In genomic region chr11:75485742-75486141, GRCh38 we compare ENCODE assay signal across 28 cellular contexts. TPM values are rescaled to one million over a fixed set of nuclear protein-coding genes. Genes with fewer than 3 reads are reported as not detected.
DNase-seq lines count a peak whose midpoint lies in the region; ATAC-seq, FAIRE-seq and TF ChIP-seq lines count a peak whose summit lies in the region.
"Had no signal": no experiment of that assay in that cellular context is flagged by ENCODE, and none has a peak within 500 bp of the region (broad histone marks: within the 10 kb centered on the region; RNA-seq: fewer than 3 reads in every experiment).

No MANE protein-coding gene starts in this region.

- no peak for TF ChIP-seq RAD21 in HepG2 (CRISPR knock-in tag; IDR thresholded peaks at IDR 0.05)

- H2BK120ac ChIP-seq in mesenchymal stem cell (ENCODE audit: low read depth, low read length): no peak overlapping the region

- H2BK5ac ChIP-seq in mesenchymal stem cell (ENCODE audit: low read depth, low read length, poor library complexity, severe bottlenecking): no peak overlapping the region

- no TSS peak for BruUV-seq in HepG2 (replicated peaks; lab: Mats Ljungman, UMichigan)

- 80% methylated on average over 1 of the region's 4 CpGs for WGBS in HepG2 (ENCODE audit: low lambda C conversion rate)
- WGBS in right lobe of liver (ENCODE audit: insufficient coverage, low coverage, low lambda C conversion rate, missing lambda C conversion rate): no CpG with 5 or more reads among the region's 4 CpGs
- WGBS in mesenchymal stem cell: 95% methylated on average over 4 of the region's 4 CpGs

- no peak overlapping the region for H3K9ac ChIP-seq in HepG2 (ENCODE audit: insufficient read depth, low read depth, low read length)
- H3K9ac ChIP-seq in mesenchymal stem cell (ENCODE audit: low read length): no peak overlapping the region
- H3K9ac ChIP-seq: BLaER1 had no signal

- H2AK5ac ChIP-seq in mesenchymal stem cell (ENCODE audit: low read length, severe bottlenecking): no peak overlapping the region

- H3K4ac ChIP-seq in mesenchymal stem cell (ENCODE audit: low read depth in 1 of 2, low read length in 2 of 2): no peak overlapping the region

- no peak overlapping the region for H4K91ac ChIP-seq in mesenchymal stem cell (ENCODE audit: low read length)

- no peak for FAIRE-seq in HepG2 (lab: Jason Lieb, UNC)
- FAIRE-seq: A549, GM12878, GM12892, GM18507 had no signal

- no peak overlapping the region for H3K14ac ChIP-seq in mesenchymal stem cell (ENCODE audit: low read length in 2 of 2)

- H3K4me1 ChIP-seq in HepG2 (ENCODE audit: insufficient read depth, low read length) (peaks cover 37% of the 10 kb centered on the region), right lobe of liver (peaks cover 0 to 7% (median 3%) of the 10 kb centered on the region in 4 donors), mesenchymal stem cell (ENCODE audit: control insufficient read depth, insufficient read depth, low read depth, low read length) (peaks cover 8% of the 10 kb centered on the region), osteoblast (ENCODE audit: insufficient read depth, low read length) (peaks cover 4% of the 10 kb centered on the region)

- H3K4me3 ChIP-seq in HepG2 (replicated peaks in 1 of 3; ENCODE audit: insufficient read depth in 1 of 3, low read depth in 2 of 3, low read length in 3 of 3): no peak overlapping the region
- H3K4me3 ChIP-seq in right lobe of liver: no peak overlapping the region
- H3K4me3 ChIP-seq in mesenchymal stem cell (ENCODE audit: insufficient read depth in 1 of 2, low read depth in 1 of 2, low read length in 2 of 2): no peak overlapping the region
- H3K4me3 ChIP-seq in osteoblast (ENCODE audit: insufficient read depth, low read length): no peak overlapping the region
- H3K4me3 ChIP-seq: A549, BLaER1, GM12878 had no signal

- POLR2A ChIA-PET in HepG2 (lab: Yijun Ruan, JAX): no interaction called here

- CTCF ChIA-PET in HepG2 (lab: Yijun Ruan, JAX; ENCODE audit: low intra/inter-chr PET ratio, low total read pairs): no interaction called here

- no peak overlapping the region for H4K8ac ChIP-seq in mesenchymal stem cell (ENCODE audit: low read length)

- ATAC-seq in HepG2 (no peak), right lobe of liver (no peak)
- ATAC-seq: A549, GM12878 had no signal

- in situ Hi-C loops in HepG2 (cut with HindIII; ENCODE audit: extremely low pct_ligation_motif_present, low pct_unique_long_range_greater_than_20kb): no loop called here

- TF ChIP-seq POLR2A in HepG2 (IDR thresholded peaks at IDR 0.05; ENCODE audit: insufficient read depth in 1 of 2, low read depth in 2 of 2, low read length in 2 of 2) (no peak), right lobe of liver (IDR thresholded peaks at IDR 0.05) (no peak)

- no peak overlapping the region for H3K4me2 ChIP-seq in HepG2 (ENCODE audit: low read depth, low read length)
- H3K4me2 ChIP-seq in mesenchymal stem cell (ENCODE audit: low read length, poor library complexity, severe bottlenecking): no peak overlapping the region
- H3K4me2 ChIP-seq in osteoblast (ENCODE audit: insufficient read depth, low read length): no peak overlapping the region
- H3K4me2 ChIP-seq: A549, BLaER1 had no signal

- H3K27me3 ChIP-seq in HepG2 (ENCODE audit: control insufficient read depth in 1 of 2, insufficient read depth in 2 of 2, low read length in 2 of 2): no peaks in the 10 kb centered on the region
- H3K27me3 ChIP-seq in right lobe of liver: no peaks in the 10 kb centered on the region
- H3K27me3 ChIP-seq in mesenchymal stem cell (ENCODE audit: control insufficient read depth in 1 of 2, insufficient read depth in 1 of 2, low read length in 2 of 2): peaks cover 0 to 4% of the 10 kb centered on the region in 2 experiments
- no peaks in the 10 kb centered on the region for H3K27me3 ChIP-seq in osteoblast (ENCODE audit: insufficient read depth, low read length)
- H3K27me3 ChIP-seq: BE2C, BLaER1 had no signal

- H3K9me3 ChIP-seq in HepG2 (ENCODE audit: low read length): no peaks in the 10 kb centered on the region
- H3K9me3 ChIP-seq in right lobe of liver: no peaks in the 10 kb centered on the region
- H3K9me3 ChIP-seq in mesenchymal stem cell (ENCODE audit: control insufficient read depth, low read length): no peaks in the 10 kb centered on the region
- no peaks in the 10 kb centered on the region for H3K9me3 ChIP-seq in osteoblast (ENCODE audit: low read depth, low read length)
- H3K9me3 ChIP-seq: A549, BE2C, BLaER1 had no signal

- TF ChIP-seq CTCF in HepG2 (CRISPR knock-in tag; IDR thresholded peaks at IDR 0.05) (no peak), right lobe of liver (IDR thresholded peaks at IDR 0.05) (no peak), osteoblast (IDR thresholded peaks at IDR 0.05; ENCODE audit: extremely low read depth, low read depth, low read length) (no peak)

- intact Hi-C loops in HepG2 (cut with micrococcal nuclease; ENCODE audit: unreplicated experiment): no loop called here
- intact Hi-C loops in right lobe of liver (cut with DNase I): no loop called here

- TF ChIP-seq EP300 in HepG2 (IDR thresholded peaks at IDR 0.05; ENCODE audit: low read depth in 2 of 2, low read length in 2 of 2): no peak
- TF ChIP-seq EP300 in HepG2 (CRISPR knock-in tag; IDR thresholded peaks at IDR 0.05; ENCODE audit: borderline replicate concordance): no peak

- peak overlapping the region; percentile 56 for H2BK15ac ChIP-seq in mesenchymal stem cell (ENCODE audit: low read depth, poor library complexity, severe bottlenecking)

- DNase-seq in HepG2 (ENCODE audit: low spot score) (no peak), right lobe of liver (no peak), mesenchymal stem cell (no peak), osteoblast (ENCODE audit: insufficient read length, low spot score, missing footprints) (peak; percentile 61), hippocampal formation (lab: John Stamatoyannopoulos, UW) (no peak), globus pallidus (ENCODE audit: low spot score) (no peak), AG08395 (ENCODE audit: low spot score) (no peak)
- DNase-seq: BE2C; C1 segment of cervical spinal cord; CD4-positive, alpha-beta memory T cell; CD4-positive, CD25-positive, alpha-beta regulatory T cell; CD8-positive, alpha-beta memory T cell; COR-L47; DMS 273 treated with DMSO at 0.1 percent for 48 hours; DMS153; DMS53; DMS79; DND-41; EL; GDM1 had no signal

- no peak overlapping the region for H3K23ac ChIP-seq in mesenchymal stem cell (ENCODE audit: low read length in 2 of 2)

- H4K20me1 ChIP-seq in HepG2 (ENCODE audit: insufficient read depth, low read length) (peaks cover 19% of the 10 kb centered on the region; the same call in 1 of the 2 replicates), osteoblast (ENCODE audit: insufficient read depth, low read length) (peaks cover 7% of the 10 kb centered on the region)
- H4K20me1 ChIP-seq: BLaER1 had no signal

- H3K27ac ChIP-seq in HepG2 (ENCODE audit: extremely low read length, insufficient read depth, low read length) (no peak overlapping the region), right lobe of liver (no peak overlapping the region), mesenchymal stem cell (ENCODE audit: low read length, poor library complexity, severe bottlenecking) (no peak overlapping the region), osteoblast (ENCODE audit: low read depth, low read length) (no peak overlapping the region)
- H3K27ac ChIP-seq: 22Rv1, A549, BLaER1 had no signal

- peaks cover 14 to 44% of the 10 kb centered on the region in 2 experiments for H3K36me3 ChIP-seq in HepG2 (replicated peaks in 1 of 2; ENCODE audit: control insufficient read depth in 1 of 2, insufficient read depth in 2 of 2, low read length in 2 of 2)
- H3K36me3 ChIP-seq in right lobe of liver: no peaks in the 10 kb centered on the region
- no peaks in the 10 kb centered on the region for H3K36me3 ChIP-seq in mesenchymal stem cell (ENCODE audit: control insufficient read depth in 1 of 2, insufficient read depth in 2 of 2, low read depth in 1 of 2, low read length in 2 of 2)
- H3K36me3 ChIP-seq in osteoblast (ENCODE audit: insufficient read depth, low read length): no peaks in the 10 kb centered on the region
- H3K36me3 ChIP-seq: BE2C, BLaER1 had no signal

- H3K18ac ChIP-seq in mesenchymal stem cell (ENCODE audit: low read depth in 1 of 2, low read length in 2 of 2): no peak overlapping the region

- H2AFZ ChIP-seq in HepG2 (ENCODE audit: low read length) (no peak overlapping the region), mesenchymal stem cell (ENCODE audit: low read depth, low read length) (no peak overlapping the region), osteoblast (ENCODE audit: low read length) (no peak overlapping the region)

- no peak overlapping the region for H2BK12ac ChIP-seq in mesenchymal stem cell (ENCODE audit: low read length in 2 of 2)

- no peaks in the 10 kb centered on the region for H3K79me1 ChIP-seq in mesenchymal stem cell (replicated peaks; ENCODE audit: low read length, poor library complexity, severe bottlenecking)

- H3K79me2 ChIP-seq in HepG2 (ENCODE audit: insufficient read depth, low read length) (no peaks in the 10 kb centered on the region), osteoblast (ENCODE audit: insufficient read depth, low read length) (no peaks in the 10 kb centered on the region)

RNA-seq across cellular contexts. Expression of gene GDPD5, which starts 40.0 kb away (rescaled TPM):
- total RNA-seq in HepG2 (2016; rRNA removed; fragmentation: Illumina TruSeq; extraction: Trizol) (35.8 and 67.5 TPM in 2 replicates), right lobe of liver (10 to 100 TPM in 1 of 6 experiments, 1 to 10 TPM in 5; 2.0 to 10.7 (median 4.1) TPM), osteoblast (13.4 and 14.1 TPM in 2 replicates)
- 24.1 and 26.9 TPM in 2 replicates for total RNA-seq in HepG2 (2016; cell fraction: cytosol; rRNA removed; fragmentation: Illumina TruSeq; extraction: Trizol; ENCODE audit: low read depth)
- 31.0 and 63.9 TPM in 2 replicates for total RNA-seq in HepG2 (2016; cell fraction: insoluble cytoplasmic fraction; rRNA removed; fragmentation: Illumina TruSeq; extraction: Trizol)
- 48.4 and 52.8 TPM in 2 replicates for total RNA-seq in HepG2 (2016; cell fraction: membrane; rRNA removed; fragmentation: Illumina TruSeq; extraction: Trizol)
- 82.9 and 86.5 TPM in 2 replicates for total RNA-seq in HepG2 (2016; cell fraction: nucleus; rRNA removed; fragmentation: Illumina TruSeq; extraction: Trizol)
- 55.0 and 55.2 TPM in 2 replicates for polyA plus RNA-seq in HepG2 (2011; rRNA removed)
- 19.4 and 33.8 TPM in 2 replicates for polyA plus RNA-seq in HepG2 (2011; cell fraction: cytosol; rRNA removed)
- polyA plus RNA-seq in HepG2 (2011; cell fraction: nucleus; rRNA removed): 229 and 337 TPM in 2 replicates
- 36.3 and 37.7 TPM in 2 replicates for polyA plus RNA-seq in HepG2 (2012)
- polyA plus RNA-seq in HepG2 (2016; cell fraction: cytosol; fragmentation: Illumina TruSeq; extraction: Trizol; ENCODE audit: low read depth): 14.1 and 14.2 TPM in 2 replicates
- polyA plus RNA-seq in HepG2 (2016; cell fraction: insoluble cytoplasmic fraction; fragmentation: Illumina TruSeq; extraction: Trizol; ENCODE audit: low read depth): 33.8 and 39.1 TPM in 2 replicates
- 33.4 and 35.7 TPM in 2 replicates for polyA plus RNA-seq in HepG2 (2016; cell fraction: membrane; fragmentation: Illumina TruSeq; extraction: Trizol; ENCODE audit: low read depth)
- polyA plus RNA-seq in HepG2 (2016; cell fraction: nucleus; fragmentation: Illumina TruSeq; extraction: Trizol; ENCODE audit: insufficient read depth, low read depth): 217 and 242 TPM in 2 replicates
- 39.6 and 88.9 TPM in 2 replicates for polyA minus RNA-seq in HepG2 (2011; rRNA and poly(A)+ RNA removed; ENCODE audit: low replicate concordance)
- 23.0 and 24.3 TPM in 2 replicates for polyA minus RNA-seq in HepG2 (2011; cell fraction: cytosol; rRNA and poly(A)+ RNA removed)
- polyA minus RNA-seq in HepG2 (2011; cell fraction: nucleus; rRNA and poly(A)+ RNA removed): 51.5 and 67.3 TPM in 2 replicates
- polyA plus RNA-seq in mesenchymal stem cell (2013, experiment 1 of 2): 1.8 TPM
- 1.4 TPM for polyA plus RNA-seq in mesenchymal stem cell (2013, experiment 2 of 2)

RNA-seq across cellular contexts. Expression of gene KLHL35, which starts 52.7 kb away (rescaled TPM):
- not detected in 2 replicates for total RNA-seq in HepG2 (2016; rRNA removed; fragmentation: Illumina TruSeq; extraction: Trizol)
- total RNA-seq in HepG2 (2016; cell fraction: cytosol; rRNA removed; fragmentation: Illumina TruSeq; extraction: Trizol; ENCODE audit: low read depth): not detected in 2 replicates
- total RNA-seq in HepG2 (2016; cell fraction: insoluble cytoplasmic fraction; rRNA removed; fragmentation: Illumina TruSeq; extraction: Trizol): not detected in 2 replicates
- total RNA-seq in HepG2 (2016; cell fraction: membrane; rRNA removed; fragmentation: Illumina TruSeq; extraction: Trizol): not detected in 2 replicates
- not detected in 2 replicates for total RNA-seq in HepG2 (2016; cell fraction: nucleus; rRNA removed; fragmentation: Illumina TruSeq; extraction: Trizol)
- polyA plus RNA-seq in HepG2 (2011; rRNA removed): not detected in 2 replicates
- 0.03 TPM in 1 of 2 replicates, not detected in the other for polyA plus RNA-seq in HepG2 (2011; cell fraction: cytosol; rRNA removed)
- polyA plus RNA-seq in HepG2 (2011; cell fraction: nucleus; rRNA removed): 0.10 and 0.14 TPM in 2 replicates
- 0.12 TPM in 1 of 2 replicates, not detected in the other for polyA plus RNA-seq in HepG2 (2012)
- polyA plus RNA-seq in HepG2 (2016; cell fraction: cytosol; fragmentation: Illumina TruSeq; extraction: Trizol; ENCODE audit: low read depth): not detected in 2 replicates
- polyA plus RNA-seq in HepG2 (2016; cell fraction: insoluble cytoplasmic fraction; fragmentation: Illumina TruSeq; extraction: Trizol; ENCODE audit: low read depth): not detected in 2 replicates
- polyA plus RNA-seq in HepG2 (2016; cell fraction: membrane; fragmentation: Illumina TruSeq; extraction: Trizol; ENCODE audit: low read depth): not detected in 2 replicates
- 1.3 TPM in 1 of 2 replicates, not detected in the other for polyA plus RNA-seq in HepG2 (2016; cell fraction: nucleus; fragmentation: Illumina TruSeq; extraction: Trizol; ENCODE audit: insufficient read depth, low read depth)
- 9.7 TPM in 1 of 2 replicates, not detected in the other for polyA minus RNA-seq in HepG2 (2011; rRNA and poly(A)+ RNA removed; ENCODE audit: low replicate concordance)
- 0.70 TPM in 1 of 2 replicates, not detected in the other for polyA minus RNA-seq in HepG2 (2011; cell fraction: cytosol; rRNA and poly(A)+ RNA removed)
- 0.64 TPM in 1 of 2 replicates, not detected in the other for polyA minus RNA-seq in HepG2 (2011; cell fraction: nucleus; rRNA and poly(A)+ RNA removed)
- total RNA-seq in right lobe of liver: under 1 TPM in 1 of 6 experiments, not detected in 5; 0.09 TPM
- 0.26 TPM for polyA plus RNA-seq in mesenchymal stem cell (2013, experiment 1 of 2)
- 0.34 TPM for polyA plus RNA-seq in mesenchymal stem cell (2013, experiment 2 of 2)
- 2.4 and 4.3 TPM in 2 replicates for total RNA-seq in osteoblast
- total RNA-seq: A172, G401 had no signal
